Comparison of ENCODE assay signal across 29 cellular contexts in genomic region chr17:74949455-74950115, GRCh38. TPM values are rescaled to one million over a fixed set of nuclear protein-coding genes. Genes with fewer than 3 reads are reported as not detected.
DNase-seq lines count a peak whose midpoint lies in the region; ATAC-seq and TF ChIP-seq lines count a peak whose summit lies in the region.
"Had no signal": no experiment of that assay in that cellular context is flagged by ENCODE, and none has a peak within 500 bp of the region (broad histone marks: within the 10 kb centered on the region; RNA-seq: fewer than 3 reads in every experiment).

No MANE protein-coding gene starts in this region.

- peak overlapping the region; percentile 37 for H3K27ac Mint-ChIP-seq in progenitor cell of endocrine pancreas
- no peak overlapping the region for H3K27ac Mint-ChIP-seq in glutamatergic neuron (ENCODE audit: unreplicated experiment)
- H3K27ac Mint-ChIP-seq: activated CD4-positive, alpha-beta T cell treated with anti-CD3 and anti-CD28 coated beads for 36 hours; activated naive CD8-positive, alpha-beta T cell treated with anti-CD3 and anti-CD28 coated beads, Interleukin-2, amount 10 ng/mL, durations not matched to agents 7 days and 5 days; activated T-cell treated with anti-CD3 and anti-CD28 coated beads, Interleukin-2, amount 50 U/mL, for 24 hours; dendritic cell treated with granulocyte-macrophage colony-stimulating factor and Interleukin-4, amounts not matched to agents 40 ng/mL and 50 ng/mL, for 4 days; nephron progenitor cell had no signal

- peaks cover 8% of the 10 kb centered on the region for H3K4me1 Mint-ChIP-seq in progenitor cell of endocrine pancreas (ENCODE audit: low read depth)
- no peaks in the 10 kb centered on the region for H3K4me1 Mint-ChIP-seq in glutamatergic neuron (ENCODE audit: low read depth, unreplicated experiment)
- H3K4me1 Mint-ChIP-seq: activated naive CD8-positive, alpha-beta T cell treated with anti-CD3 and anti-CD28 coated beads, Interleukin-2, amount 10 ng/mL, durations not matched to agents 7 days and 5 days had no signal

- intact Hi-C loops in right cardiac atrium (cut with DNase I): loop anchor here in 1 of 4 donors (10.0 kb wide), 1 partner anchor 255 kb away; the partner anchor contains the start of gene NUP85

- H3K9me3 Mint-ChIP-seq in progenitor cell of endocrine pancreas (ENCODE audit: low read depth) (no peaks in the 10 kb centered on the region), glutamatergic neuron (ENCODE audit: unreplicated experiment) (no peaks in the 10 kb centered on the region)
- H3K9me3 Mint-ChIP-seq: activated naive CD8-positive, alpha-beta T cell treated with anti-CD3 and anti-CD28 coated beads, Interleukin-2, amount 10 ng/mL, durations not matched to agents 7 days and 5 days; activated T-cell treated with anti-CD3 and anti-CD28 coated beads, Interleukin-2, amount 50 U/mL, for 24 hours; dendritic cell treated with granulocyte-macrophage colony-stimulating factor and Interleukin-4, amounts not matched to agents 40 ng/mL and 50 ng/mL, for 4 days; nephron progenitor cell had no signal

- no peaks in the 10 kb centered on the region for H3K4me1 ChIP-seq in right cardiac atrium (ENCODE audit: control insufficient read depth, insufficient read depth, low read length)
- H3K4me1 ChIP-seq: BLaER1, gastrocnemius medialis, tibial nerve had no signal

- H3K27me3 ChIP-seq in right cardiac atrium (ENCODE audit: control insufficient read depth, insufficient read depth): no peaks in the 10 kb centered on the region
- H3K27me3 ChIP-seq: BLaER1, ovary had no signal

- no peak overlapping the region for H3K4me3 ChIP-seq in right cardiac atrium (ENCODE audit: low read length)
- H3K4me3 ChIP-seq: BLaER1, gastrocnemius medialis, ovary, smooth muscle cell, tibial nerve had no signal

- POLR2A ChIA-PET in RWPE1 (lab: Yijun Ruan, JAX; ENCODE audit: low non-redundant PET): no interaction called here

- DNase-seq in SHP77 (lab: John Stamatoyannopoulos, UW): peak; percentile 53 to 60
- DNase-seq in SHP77 treated with DMSO at 0.1 percent for 48 hours (lab: John Stamatoyannopoulos, UW): no peak
- DNase-seq in NCI-H2196 treated with DMSO at 0.1 percent for 48 hours (lab: John Stamatoyannopoulos, UW; ENCODE audit: unreplicated experiment): peak; percentile 42
- no peak for DNase-seq in RWPE1 (ENCODE audit: low spot score)
- DNase-seq in progenitor cell of endocrine pancreas (ENCODE audit: low spot score, unreplicated experiment): no peak
- no peak for DNase-seq in right cardiac atrium
- no peak for DNase-seq in glutamatergic neuron
- DNase-seq: activated CD4-positive, alpha-beta T cell treated with anti-CD3 and anti-CD28 coated beads for 36 hours; activated gamma-delta T cell; activated naive CD8-positive, alpha-beta T cell treated with anti-CD3 and anti-CD28 coated beads, Interleukin-2, amount 10 ng/mL, durations not matched to agents 7 days and 5 days; activated T-cell treated with anti-CD3 and anti-CD28 coated beads, Interleukin-2, amount 50 U/mL, for 24 hours; DMS79 treated with DMSO at 0.1 percent for 48 hours; gastrocnemius medialis; hippocampal formation; Kasumi-1; left colon; MV-4-11; NCI-H2081 treated with DMSO at 0.1 percent for 48 hours; nephron progenitor cell; ovary; RPMI8226; stimulated activated CD4-positive, alpha-beta T cell treated with anti-CD3 and anti-CD28 coated beads, Interleukin-1b, Interleukin-23, amount 100 ng/mL, for 48 hours had no signal

- TF ChIP-seq CTCF in RWPE1 (conservative IDR thresholded peaks at IDR 0.05; ENCODE audit: low read depth) (no peak), progenitor cell of endocrine pancreas (IDR thresholded peaks at IDR 0.05; ENCODE audit: unreplicated experiment) (no peak), glutamatergic neuron (IDR thresholded peaks at IDR 0.05; ENCODE audit: partially characterized antibody, unreplicated experiment) (no peak)

- WGBS in right cardiac atrium: 55% methylated on average over 12 of the region's 12 CpGs

- ATAC-seq in right cardiac atrium: no peak
- ATAC-seq in GM18907 (IDR thresholded peaks at IDR 0.05; ENCODE audit: unreplicated experiment): no peak
- ATAC-seq: activated CD4-positive, alpha-beta T cell treated with anti-CD3 and anti-CD28 coated beads for 36 hours; gastrocnemius medialis had no signal

- H3K4me3 Mint-ChIP-seq in progenitor cell of endocrine pancreas (ENCODE audit: low read depth) (no peak overlapping the region), glutamatergic neuron (ENCODE audit: unreplicated experiment) (no peak overlapping the region)
- H3K4me3 Mint-ChIP-seq: activated CD4-positive, alpha-beta T cell treated with anti-CD3 and anti-CD28 coated beads for 36 hours; activated naive CD8-positive, alpha-beta T cell treated with anti-CD3 and anti-CD28 coated beads, Interleukin-2, amount 10 ng/mL, durations not matched to agents 7 days and 5 days; activated T-cell treated with anti-CD3 and anti-CD28 coated beads, Interleukin-2, amount 50 U/mL, for 24 hours; dendritic cell treated with granulocyte-macrophage colony-stimulating factor and Interleukin-4, amounts not matched to agents 40 ng/mL and 50 ng/mL, for 4 days; nephron progenitor cell had no signal

- peaks cover 5% of the 10 kb centered on the region for H3K36me3 Mint-ChIP-seq in progenitor cell of endocrine pancreas (ENCODE audit: insufficient read depth)
- no peaks in the 10 kb centered on the region for H3K36me3 Mint-ChIP-seq in glutamatergic neuron (ENCODE audit: unreplicated experiment)
- H3K36me3 Mint-ChIP-seq: activated naive CD8-positive, alpha-beta T cell treated with anti-CD3 and anti-CD28 coated beads, Interleukin-2, amount 10 ng/mL, durations not matched to agents 7 days and 5 days had no signal

- CTCF ChIA-PET in RWPE1 (lab: Yijun Ruan, JAX): interaction anchor here (0.5 to 1.3 kb wide), 3 partner anchors 8 to 26 kb away, joined by 3 to 5 read pairs (median 4); partner anchors contain the start of gene OTOP2

- peak overlapping the region; percentile 10; the same call in 1 of the 2 replicates for H3K27ac ChIP-seq in RWPE1
- H3K27ac ChIP-seq in right cardiac atrium (ENCODE audit: low read length): no peak overlapping the region
- H3K27ac ChIP-seq: BLaER1, gastrocnemius medialis, ovary, tibial nerve had no signal

- no peaks in the 10 kb centered on the region for H3K9me3 ChIP-seq in right cardiac atrium (ENCODE audit: control insufficient read depth, low read length)
- H3K9me3 ChIP-seq: BLaER1, gastrocnemius medialis, ovary, tibial nerve had no signal

- H3K27me3 Mint-ChIP-seq in progenitor cell of endocrine pancreas (peaks cover 16% of the 10 kb centered on the region), glutamatergic neuron (ENCODE audit: unreplicated experiment) (peaks cover 10% of the 10 kb centered on the region)
- H3K27me3 Mint-ChIP-seq: activated naive CD8-positive, alpha-beta T cell treated with anti-CD3 and anti-CD28 coated beads, Interleukin-2, amount 10 ng/mL, durations not matched to agents 7 days and 5 days had no signal

RNA-seq across cellular contexts. Expression of gene OTOP3, which starts 13.9 kb away (rescaled TPM):
- 0.57 and 0.67 TPM in 2 replicates for total RNA-seq in progenitor cell of endocrine pancreas
- not detected for total RNA-seq in right cardiac atrium
- not detected for polyA plus RNA-seq in right cardiac atrium
- not detected for total RNA-seq in glutamatergic neuron (ENCODE audit: unreplicated experiment)
- total RNA-seq: activated CD4-positive, alpha-beta T cell treated with anti-CD3 and anti-CD28 coated beads for 36 hours; activated naive CD8-positive, alpha-beta T cell treated with anti-CD3 and anti-CD28 coated beads, Interleukin-2, amount 10 ng/mL, durations not matched to agents 7 days and 5 days; astrocyte; gastrocnemius medialis; ovary; smooth muscle cell; T-helper 2 cell treated with Interferon-gamma antibody and Interleukin-4, amounts not matched to agents 100 ng/mL and 5 ng/mL, for 36 hours; tibial nerve had no signal
- polyA plus RNA-seq: ovary, smooth muscle cell had no signal

RNA-seq across cellular contexts. Expression of gene HID1, which starts 23.0 kb away (rescaled TPM):
- 94.2 and 101 TPM in 2 replicates for total RNA-seq in progenitor cell of endocrine pancreas
- 10 to 100 TPM in 2 of 4 donors, 1 to 10 TPM in 2; 6.5 to 11.9 (median 10.1) TPM for total RNA-seq in right cardiac atrium
- polyA plus RNA-seq in right cardiac atrium: 12.0 TPM
- total RNA-seq in glutamatergic neuron (ENCODE audit: unreplicated experiment): 106 TPM

RNA-seq across cellular contexts. Expression of gene OTOP2, which starts 25.5 kb away (rescaled TPM):
- not detected in 2 replicates for total RNA-seq in progenitor cell of endocrine pancreas
- not detected for total RNA-seq in right cardiac atrium
- polyA plus RNA-seq in right cardiac atrium: not detected
- total RNA-seq in glutamatergic neuron (ENCODE audit: unreplicated experiment): not detected
- total RNA-seq: activated CD4-positive, alpha-beta T cell treated with anti-CD3 and anti-CD28 coated beads for 36 hours; activated naive CD8-positive, alpha-beta T cell treated with anti-CD3 and anti-CD28 coated beads, Interleukin-2, amount 10 ng/mL, durations not matched to agents 7 days and 5 days; astrocyte; ovary; smooth muscle cell; T-helper 2 cell treated with Interferon-gamma antibody and Interleukin-4, amounts not matched to agents 100 ng/mL and 5 ng/mL, for 36 hours; tibial nerve had no signal
- polyA plus RNA-seq: ovary, smooth muscle cell had no signal

RNA-seq across cellular contexts. Expression of gene USH1G, which starts 26.5 kb away (rescaled TPM):
- total RNA-seq in progenitor cell of endocrine pancreas: 0.18 and 0.19 TPM in 2 replicates
- total RNA-seq in right cardiac atrium: under 1 TPM; 0.06 to 0.59 (median 0.27) TPM
- polyA plus RNA-seq in right cardiac atrium: 0.23 TPM
- 0.12 TPM for total RNA-seq in glutamatergic neuron (ENCODE audit: unreplicated experiment)
- total RNA-seq: activated CD4-positive, alpha-beta T cell treated with anti-CD3 and anti-CD28 coated beads for 36 hours; activated naive CD8-positive, alpha-beta T cell treated with anti-CD3 and anti-CD28 coated beads, Interleukin-2, amount 10 ng/mL, durations not matched to agents 7 days and 5 days; gastrocnemius medialis; T-helper 2 cell treated with Interferon-gamma antibody and Interleukin-4, amounts not matched to agents 100 ng/mL and 5 ng/mL, for 36 hours had no signal

RNA-seq across cellular contexts. Expression of gene CDR2L, which starts 37.8 kb away (rescaled TPM):
- total RNA-seq in progenitor cell of endocrine pancreas (17.2 and 17.8 TPM in 2 replicates), right cardiac atrium (10 to 100 TPM; 11.0 to 17.5 (median 14.2) TPM), glutamatergic neuron (ENCODE audit: unreplicated experiment) (59.4 TPM)
- polyA plus RNA-seq in right cardiac atrium: 13.8 TPM

Comparison
In these comparisons a context has a peak if more than half of its experiments do, and no peak if none do; other contexts are left out.
1. DNase-seq: peak in SHP77 (2 of 2) and NCI-H2196 treated with DMSO at 0.1 percent for 48 hours (single experiment); none in SHP77 treated with DMSO at 0.1 percent for 48 hours (single experiment), RWPE1 (single experiment), progenitor cell of endocrine pancreas (single experiment), right cardiac atrium (0 of 3) and glutamatergic neuron (single experiment).